ENCODE assay signal across 8 cellular contexts in genomic region chr20:53866787-53867740, GRCh38.
DNase-seq lines count a peak whose midpoint lies in the region; ATAC-seq and TF ChIP-seq lines count a peak whose summit lies in the region.

No MANE protein-coding gene starts in this region.

- no peak for TF ChIP-seq EP300 in esophagus muscularis mucosa (IDR thresholded peaks at IDR 0.05)

- H3K9me3 ChIP-seq in HAP-1 (no peaks in the 10 kb centered on the region), OCI-LY3 (ENCODE audit: insufficient read depth, low read length) (no peaks in the 10 kb centered on the region), esophagus muscularis mucosa (no peaks in the 10 kb centered on the region)

- no peaks in the 10 kb centered on the region for H3K27me3 ChIP-seq in HAP-1 (ENCODE audit: low read depth)
- H3K27me3 ChIP-seq in OCI-LY3 (ENCODE audit: low read depth, low read length) = no peaks in the 10 kb centered on the region
- no peaks in the 10 kb centered on the region for H3K27me3 ChIP-seq in esophagus muscularis mucosa
- H3K27me3 ChIP-seq in rectal smooth muscle tissue (ENCODE audit: control insufficient read depth, insufficient read depth, low read length) = no peaks in the 10 kb centered on the region

- peaks cover 66% of the 10 kb centered on the region for H3K4me1 ChIP-seq in HAP-1
- H3K4me1 ChIP-seq in OCI-LY3 (ENCODE audit: low read length) = peaks cover 42% of the 10 kb centered on the region
- H3K4me1 ChIP-seq in esophagus muscularis mucosa = peaks cover 25 to 59% (median 41%) of the 10 kb centered on the region in 4 donors
- peaks cover 5% of the 10 kb centered on the region for H3K4me1 ChIP-seq in rectal smooth muscle tissue (ENCODE audit: control insufficient read depth, insufficient read depth, low read length)

- in situ Hi-C loops in HAP-1 (cut with MboI; ENCODE audit: low sequenced_read_pairs) = no loop called here

- WGBS in esophagus muscularis mucosa = 45% methylated on average over 11 of the region's 11 CpGs

- TF ChIP-seq POLR2A in esophagus muscularis mucosa (IDR thresholded peaks at IDR 0.05; ENCODE audit: low read depth) = no peak

- intact Hi-C loops in esophagus muscularis mucosa (cut with DNase I) = loop anchor here (5.0 kb wide), 2 partner anchors 35 to 95 kb away; no protein-coding TSS in a partner anchor

- H3K79me2 ChIP-seq in OCI-LY3 (ENCODE audit: low read length) = no peaks in the 10 kb centered on the region

- H3K9ac ChIP-seq in OCI-LY3 (ENCODE audit: low read length) (peak overlapping the region; percentile 39), rectal smooth muscle tissue (ENCODE audit: low read length) (no peak overlapping the region)

- H3K36me3 ChIP-seq in HAP-1 (replicated peaks) (no peaks in the 10 kb centered on the region), OCI-LY3 (replicated peaks; ENCODE audit: low read depth, low read length) (no peaks in the 10 kb centered on the region), esophagus muscularis mucosa (no peaks in the 10 kb centered on the region), rectal smooth muscle tissue (ENCODE audit: control insufficient read depth, insufficient read depth, low read length) (no peaks in the 10 kb centered on the region)

- H3K4me3 ChIP-seq in HAP-1 (no peak overlapping the region), OCI-LY3 (ENCODE audit: low read length) (peak overlapping the region; percentile 27), esophagus muscularis mucosa (no peak overlapping the region), rectal smooth muscle tissue (ENCODE audit: low read length) (no peak overlapping the region)

- no peak for ATAC-seq in HG03520 (IDR thresholded peaks at IDR 0.05; ENCODE audit: unreplicated experiment)

- peak; percentile 36 for DNase-seq in ELF-1 (ENCODE audit: low read depth, low spot score)
- DNase-seq in HAP-1 (ENCODE audit: low spot score in 2 of 2) = peak; percentile 61 to 98
- no peak for DNase-seq in esophagus muscularis mucosa (ENCODE audit: extremely low spot score)
- DNase-seq in SKM-1 (lab: John Stamatoyannopoulos, UW; ENCODE audit: unreplicated experiment) = no peak
- no peak for DNase-seq in stimulated activated CD4-positive, alpha-beta T cell treated with anti-CD3 and anti-CD28 coated beads, Interleukin-2, amount 100 ng/mL, for 48 hours

- peak overlapping the region; percentile 47 for H3K27ac ChIP-seq in OCI-LY3 (ENCODE audit: low read length)
- H3K27ac ChIP-seq in esophagus muscularis mucosa (replicated peaks in 1 of 4) = peak overlapping the region; percentile 67 to 79 (median 70)
- peak overlapping the region; percentile 16 for H3K27ac ChIP-seq in rectal smooth muscle tissue (ENCODE audit: low read depth, low read length)

- peak overlapping the region; percentile 52 for H3K4me2 ChIP-seq in OCI-LY3 (ENCODE audit: low read length)

- H2AFZ ChIP-seq in OCI-LY3 (ENCODE audit: low read depth, low read length) = peak overlapping the region; percentile 93

- TF ChIP-seq CTCF in OCI-LY3 (IDR thresholded peaks at IDR 0.05; ENCODE audit: low read depth, low read length) (no peak), esophagus muscularis mucosa (IDR thresholded peaks at IDR 0.05) (no peak)

- H4K20me1 ChIP-seq in OCI-LY3 (ENCODE audit: insufficient read depth, low read length) = no peaks in the 10 kb centered on the region

Comparison
In these comparisons a context has a peak if more than half of its experiments do, and no peak if none do; other contexts are left out.
1. DNase-seq: peak in ELF-1 (single experiment) and HAP-1 (2 of 2); none in esophagus muscularis mucosa (single experiment), SKM-1 (single experiment) and stimulated activated CD4-positive, alpha-beta T cell treated with anti-CD3 and anti-CD28 coated beads, Interleukin-2, amount 100 ng/mL, for 48 hours (0 of 2).
2. H3K27ac ChIP-seq: peak in every context shown above with its lines; median percentile 70 in esophagus muscularis mucosa; 47 in OCI-LY3; 16 in rectal smooth muscle tissue.